Comparison of ENCODE assay signal across 8 cellular contexts in genomic region chr3:73624363-73625123, GRCh38. TPM values are rescaled to one million over a fixed set of nuclear protein-coding genes. Genes with fewer than 3 reads are reported as not detected.
DNase-seq lines count a peak whose midpoint lies in the region; ATAC-seq and TF ChIP-seq lines count a peak whose summit lies in the region.

PDZRN3 (minus strand) TSS chr3:73624941.

- no peak for DNase-seq in LNCaP clone FGC (ENCODE audit: low read depth)
- peak; percentile 59 for DNase-seq in brain microvascular endothelial cell
- no peak for DNase-seq in OCI-M1 (lab: John Stamatoyannopoulos, UW)
- no peak for DNase-seq in effector memory CD8-positive, alpha-beta T cell
- DNase-seq in CD4-positive, alpha-beta memory T cell, result no peak
- DNase-seq in MV-4-11 (lab: John Stamatoyannopoulos, UW), result no peak

- no peak for TF ChIP-seq CTCF in LNCaP clone FGC (IDR thresholded peaks at IDR 0.05; ENCODE audit: control insufficient read depth, extremely low read depth, insufficient read depth)
- TF ChIP-seq CTCF in brain microvascular endothelial cell (IDR thresholded peaks at IDR 0.05; ENCODE audit: low read depth, low read length, missing control alignments), result no peak

- POLR2A ChIA-PET in CD4-positive, alpha-beta memory T cell (lab: Charles Lee; ENCODE audit: partially characterized antibody), result no interaction called here

- H3K4me3 ChIP-seq in LNCaP clone FGC (ENCODE audit: low read depth, low read length), result peak within 1 kb of the TSS; percentile 63
- peak within 1 kb of the TSS; percentile 63 for H3K4me3 ChIP-seq in brain microvascular endothelial cell (ENCODE audit: low read depth, low read length)
- H3K4me3 ChIP-seq in iPS-20b (ENCODE audit: low read length), result peak within 1 kb of the TSS; percentile 81
- H3K4me3 ChIP-seq in skeletal muscle tissue (ENCODE audit: low read length in 3 of 3), result peak within 1 kb of the TSS; percentile 74 to 87 (median 82)
- H3K4me3 ChIP-seq in CD4-positive, alpha-beta memory T cell (ENCODE audit: low read length in 2 of 2), result no peak within 1 kb of the TSS

- no peaks in the 10 kb centered on the region for H3K36me3 Mint-ChIP-seq in effector memory CD8-positive, alpha-beta T cell (ENCODE audit: insufficient read depth)
- H3K36me3 Mint-ChIP-seq in CD4-positive, alpha-beta memory T cell, result no peaks in the 10 kb centered on the region

- in situ Hi-C loops in brain microvascular endothelial cell (cut with HindIII; ENCODE audit: low pct_ligation_motif_present, low sequenced_read_pairs), result no loop called here

- H3K9me3 Mint-ChIP-seq in effector memory CD8-positive, alpha-beta T cell, result peaks cover 0 to 1% of the 10 kb centered on the region in 2 donors
- peaks cover 0 to 4% (median 0%) of the 10 kb centered on the region in 8 donors for H3K9me3 Mint-ChIP-seq in CD4-positive, alpha-beta memory T cell

- H3K27me3 ChIP-seq in brain microvascular endothelial cell (replicated peaks), result no peaks in the 10 kb centered on the region
- H3K27me3 ChIP-seq in iPS-20b (ENCODE audit: insufficient read depth, low read length), result peaks cover 41% of the 10 kb centered on the region
- no peaks in the 10 kb centered on the region for H3K27me3 ChIP-seq in skeletal muscle tissue (ENCODE audit: control insufficient read depth in 3 of 3, insufficient read depth in 3 of 3, low read length in 3 of 3)
- H3K27me3 ChIP-seq in CD4-positive, alpha-beta memory T cell (ENCODE audit: insufficient read depth, low read length), result no peaks in the 10 kb centered on the region

- intact Hi-C loops in CD4-positive, alpha-beta memory T cell (cut with micrococcal nuclease), result no loop called here

- H3K9ac ChIP-seq in iPS-20b (ENCODE audit: low read depth, low read length) (peak within 1 kb of the TSS; percentile 73), skeletal muscle tissue (ENCODE audit: low read depth in 1 of 3, low read length in 3 of 3) (peak within 1 kb of the TSS; percentile 80 to 85 (median 85))

- H3K9me3 ChIP-seq in iPS-20b (ENCODE audit: insufficient read depth, low read depth, low read length) (no peaks in the 10 kb centered on the region), skeletal muscle tissue (ENCODE audit: control insufficient read depth in 3 of 3, low read length in 3 of 3) (no peaks in the 10 kb centered on the region)
- no peaks in the 10 kb centered on the region for H3K9me3 ChIP-seq in CD4-positive, alpha-beta memory T cell (ENCODE audit: control insufficient read depth in 1 of 2, low read length in 2 of 2)

- no peak for ATAC-seq in effector memory CD8-positive, alpha-beta T cell (replicated peaks)

- H3K4me3 Mint-ChIP-seq in effector memory CD8-positive, alpha-beta T cell, result no peak within 1 kb of the TSS
- H3K4me3 Mint-ChIP-seq in CD4-positive, alpha-beta memory T cell, result peak within 1 kb of the TSS in 1 of 8 donors; percentile 41

- H3K27ac Mint-ChIP-seq in effector memory CD8-positive, alpha-beta T cell, result no peak within 1 kb of the TSS
- H3K27ac Mint-ChIP-seq in CD4-positive, alpha-beta memory T cell, result no peak within 1 kb of the TSS

- no peaks in the 10 kb centered on the region for H3K4me1 Mint-ChIP-seq in effector memory CD8-positive, alpha-beta T cell (ENCODE audit: low read depth in 2 of 2)
- H3K4me1 Mint-ChIP-seq in CD4-positive, alpha-beta memory T cell, result no peaks in the 10 kb centered on the region

- H3K27me3 Mint-ChIP-seq in effector memory CD8-positive, alpha-beta T cell, result no peaks in the 10 kb centered on the region
- peaks cover 2 to 3% of the 10 kb centered on the region in 2 donors for H3K27me3 Mint-ChIP-seq in CD4-positive, alpha-beta memory T cell

- H3K36me3 ChIP-seq in brain microvascular endothelial cell (replicated peaks) (no peaks in the 10 kb centered on the region), iPS-20b (ENCODE audit: insufficient read depth, low read depth, low read length) (no peaks in the 10 kb centered on the region), skeletal muscle tissue (ENCODE audit: control insufficient read depth in 3 of 3, insufficient read depth in 3 of 3, low read length in 3 of 3) (no peaks in the 10 kb centered on the region)
- no peaks in the 10 kb centered on the region for H3K36me3 ChIP-seq in CD4-positive, alpha-beta memory T cell (ENCODE audit: insufficient read depth, low read length)

- CTCF ChIA-PET in CD4-positive, alpha-beta memory T cell (lab: Charles Lee; ENCODE audit: partially characterized antibody), result no interaction called here

- H3K27ac ChIP-seq in brain microvascular endothelial cell (no peak within 1 kb of the TSS), iPS-20b (ENCODE audit: low read length) (no peak within 1 kb of the TSS), skeletal muscle tissue (ENCODE audit: low read depth, low read length) (peak within 1 kb of the TSS; percentile 96)
- no peak within 1 kb of the TSS for H3K27ac ChIP-seq in CD4-positive, alpha-beta memory T cell (ENCODE audit: low read depth, low read length)

- H3K4me1 ChIP-seq in iPS-20b (ENCODE audit: insufficient read depth, low read length), result peaks cover 17% of the 10 kb centered on the region; the same call in 1 of the 2 replicates
- H3K4me1 ChIP-seq in skeletal muscle tissue (ENCODE audit: control insufficient read depth in 3 of 3, insufficient read depth in 3 of 3, low read length in 3 of 3), result peaks cover 23 to 61% (median 48%) of the 10 kb centered on the region in 3 donors
- H3K4me1 ChIP-seq in CD4-positive, alpha-beta memory T cell (ENCODE audit: insufficient read depth, low read length), result no peaks in the 10 kb centered on the region

RNA-seq across cellular contexts. Expression of gene PDZRN3, which starts in this region (rescaled TPM):
- 50.6 TPM for total RNA-seq in skeletal muscle tissue
- not detected for total RNA-seq in CD4-positive, alpha-beta memory T cell
- not detected for polyA plus RNA-seq in CD4-positive, alpha-beta memory T cell

Comparison
In these comparisons a context has a peak if more than half of its experiments do, and no peak if none do; other contexts are left out.
1. RNA of gene PDZRN3 (total RNA-seq): 50.6 TPM in skeletal muscle tissue (single experiment); not detected in CD4-positive, alpha-beta memory T cell; every median in the first group is over 10 times any median in the second.
2. H3K4me3 ChIP-seq: peak in LNCaP clone FGC (single experiment), brain microvascular endothelial cell (single experiment), iPS-20b (single experiment) and skeletal muscle tissue (3 of 3); none in CD4-positive, alpha-beta memory T cell (0 of 2).